Comparison of ENCODE assay signal across 1 cellular context in the genomic region with DNA sequence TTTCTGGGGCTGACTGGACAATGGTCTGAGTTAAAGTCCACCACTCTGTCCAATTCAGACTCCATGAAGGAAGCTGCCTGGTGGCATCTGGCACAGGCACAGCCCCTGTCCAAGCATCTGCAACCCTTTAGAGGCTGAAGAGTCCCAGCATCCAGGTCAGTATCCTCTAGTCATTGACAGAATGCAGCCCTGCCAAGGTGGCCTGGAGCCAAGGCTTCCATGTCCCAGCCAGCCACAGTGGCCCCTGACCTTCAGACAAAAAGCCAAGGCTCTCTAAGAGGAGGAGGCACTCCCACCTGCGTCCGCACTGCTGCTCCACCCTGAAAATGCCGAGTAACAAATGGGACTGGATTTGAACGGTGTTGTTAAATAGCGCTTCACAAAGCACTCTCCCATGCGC.
TF ChIP-seq lines count a peak whose summit lies in the region.

No MANE protein-coding gene starts in this region.

TF ChIP-seq in H1, 55 proteins besides CTCF, POLR2A, EP300 and RAD21:
- TF ChIP-seq MAFK (IDR thresholded peaks at IDR 0.05; ENCODE audit: low read depth, low read length) (no peak), BRCA1 (IDR thresholded peaks at IDR 0.05; ENCODE audit: low read depth, low read length) (no peak), JUND (IDR thresholded peaks at IDR 0.05; ENCODE audit: low read length) (no peak), TEAD4 (IDR thresholded peaks at IDR 0.05; ENCODE audit: low read depth, low read length) (no peak), NRF1 (IDR thresholded peaks at IDR 0.05; ENCODE audit: low read depth, low read length) (no peak), CEBPB (IDR thresholded peaks at IDR 0.05; ENCODE audit: low read depth, low read length) (no peak), NANOG (IDR thresholded peaks at IDR 0.05; ENCODE audit: insufficient read depth, low read depth, low read length, poor library complexity, severe bottlenecking) (no peak), ASH2L (IDR thresholded peaks at IDR 0.05; ENCODE audit: low read length) (no peak), YY1 (IDR thresholded peaks at IDR 0.05; ENCODE audit: low read depth, low read length) (no peak), KDM4A (IDR thresholded peaks at IDR 0.05; ENCODE audit: low read depth, low read length, severe bottlenecking) (no peak), ZNF274 (IDR thresholded peaks at IDR 0.05; ENCODE audit: borderline replicate concordance, extremely low read depth, low read length) (no peak)
- TF ChIP-seq, protein P1, sequence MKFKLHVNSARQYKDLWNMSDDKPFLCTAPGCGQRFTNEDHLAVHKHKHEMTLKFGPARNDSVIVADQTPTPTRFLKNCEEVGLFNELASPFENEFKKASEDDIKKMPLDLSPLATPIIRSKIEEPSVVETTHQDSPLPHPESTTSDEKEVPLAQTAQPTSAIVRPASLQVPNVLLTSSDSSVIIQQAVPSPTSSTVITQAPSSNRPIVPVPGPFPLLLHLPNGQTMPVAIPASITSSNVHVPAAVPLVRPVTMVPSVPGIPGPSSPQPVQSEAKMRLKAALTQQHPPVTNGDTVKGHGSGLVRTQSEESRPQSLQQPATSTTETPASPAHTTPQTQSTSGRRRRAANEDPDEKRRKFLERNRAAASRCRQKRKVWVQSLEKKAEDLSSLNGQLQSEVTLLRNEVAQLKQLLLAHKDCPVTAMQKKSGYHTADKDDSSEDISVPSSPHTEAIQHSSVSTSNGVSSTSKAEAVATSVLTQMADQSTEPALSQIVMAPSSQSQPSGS (IDR thresholded peaks at IDR 0.05; ENCODE audit: low read length) = no peak
